21 cellular contexts compared by ENCODE assay signal in genomic region chr6:4670824-4671409, GRCh38.
"Had no signal": no experiment of that assay in that cellular context is flagged by ENCODE, and none has a peak within 500 bp of the region (broad histone marks: within the 10 kb centered on the region; RNA-seq: fewer than 3 reads in every experiment).

No MANE protein-coding gene starts in this region.

- ATAC-seq: activated naive CD4-positive, alpha-beta T cell treated with anti-CD3 and anti-CD28 coated beads, Interleukin-2, amount 50 U/mL, for 72 hours; activated naive CD8-positive, alpha-beta T cell treated with anti-CD3 and anti-CD28 coated beads, Interleukin-2, amount 50 U/mL, for 24 hours; activated T-cell treated with anti-CD3 and anti-CD28 coated beads, Interleukin-2, amount 50 U/mL, for 4 hours; T-cell had no signal

- H3K27me3 ChIP-seq: ascending aorta had no signal

- H3K9me3 ChIP-seq: ascending aorta had no signal

- DNase-seq: activated CD4-positive, alpha-beta memory T cell treated with anti-CD3 and anti-CD28 coated beads for 36 hours; activated CD4-positive, alpha-beta T cell treated with anti-CD3 and anti-CD28 coated beads, Interleukin-2, amount 10 ng/mL, durations not matched to agents 7 days and 5 days; activated CD4-positive, CD25-positive, alpha-beta regulatory T cell; activated CD8-positive, alpha-beta memory T cell treated with anti-CD3 and anti-CD28 coated beads for 24 hours; activated effector memory CD4-positive, alpha-beta T cell treated with anti-CD3 and anti-CD28 coated beads, Interleukin-2, amount 50 U/mL, for 16 hours; activated naive CD4-positive, alpha-beta T cell treated with Interleukin-2 at 50 U/mL for 16 hours; activated naive CD8-positive, alpha-beta T cell treated with anti-CD3 and anti-CD28 coated beads, Interleukin-2, amount 50 U/mL, for 24 hours; activated T-cell treated with anti-CD3 and anti-CD28 coated beads, Interleukin-2, amount 50 U/mL, for 4 hours; amniotic stem cell; MM.1S; NCI-H1105; NCI-H146; NCI-H187 treated with DMSO at 0.1 percent for 48 hours; NCI-H2081 treated with DMSO at 0.1 percent for 48 hours; NCI-H446; T-cell had no signal

- H3K36me3 ChIP-seq: ascending aorta had no signal

- H3K27ac ChIP-seq: ascending aorta, KMS-11, SK-N-MC, VCaP had no signal

- H3K4me3 ChIP-seq: ascending aorta, SK-N-MC had no signal

- H3K4me2 ChIP-seq: KMS-11 had no signal

- H3K9ac ChIP-seq: KMS-11 had no signal
